2 cellular contexts compared by ENCODE assay signal in genomic region chr7:33128631-33128989, GRCh38.
TF ChIP-seq lines count a peak whose summit lies in the region.

No MANE protein-coding gene starts in this region.

TF ChIP-seq in H1, 55 proteins besides CTCF, POLR2A, EP300 and RAD21:
- TF ChIP-seq TEAD4 (IDR thresholded peaks at IDR 0.05; ENCODE audit: low read depth, low read length), result no peak
- no peak for TF ChIP-seq SAP30 (IDR thresholded peaks at IDR 0.05; ENCODE audit: insufficient read depth, insufficient replicate concordance, low read length)
- TF ChIP-seq SP2 (IDR thresholded peaks at IDR 0.05; ENCODE audit: low read length), result no peak
- no peak for TF ChIP-seq PHF8 (conservative IDR thresholded peaks at IDR 0.05; ENCODE audit: low read depth, low read length)
- TF ChIP-seq HDAC6 (IDR thresholded peaks at IDR 0.05; ENCODE audit: low read depth, low read length), result no peak
- TF ChIP-seq JUN (IDR thresholded peaks at IDR 0.05; ENCODE audit: low read depth, low read length), result no peak
- TF ChIP-seq RNF2 (IDR thresholded peaks at IDR 0.05; ENCODE audit: borderline replicate concordance, low read depth, low read length, missing control alignments, poor library complexity, severe bottlenecking), result no peak
- TF ChIP-seq EGR1 (IDR thresholded peaks at IDR 0.05; ENCODE audit: borderline replicate concordance, low read depth, low read length), result no peak
- TF ChIP-seq, protein P1, sequence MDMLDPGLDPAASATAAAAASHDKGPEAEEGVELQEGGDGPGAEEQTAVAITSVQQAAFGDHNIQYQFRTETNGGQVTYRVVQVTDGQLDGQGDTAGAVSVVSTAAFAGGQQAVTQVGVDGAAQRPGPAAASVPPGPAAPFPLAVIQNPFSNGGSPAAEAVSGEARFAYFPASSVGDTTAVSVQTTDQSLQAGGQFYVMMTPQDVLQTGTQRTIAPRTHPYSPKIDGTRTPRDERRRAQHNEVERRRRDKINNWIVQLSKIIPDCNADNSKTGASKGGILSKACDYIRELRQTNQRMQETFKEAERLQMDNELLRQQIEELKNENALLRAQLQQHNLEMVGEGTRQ (IDR thresholded peaks at IDR 0.05; ENCODE audit: low read length), result no peak
- TF ChIP-seq NRF1 (IDR thresholded peaks at IDR 0.05; ENCODE audit: low read depth, low read length), result no peak
- TF ChIP-seq BCL11A (IDR thresholded peaks at IDR 0.05; ENCODE audit: low read depth in 2 of 2, low read length in 2 of 2), result no peak
- no peak for TF ChIP-seq SRF (IDR thresholded peaks at IDR 0.05; ENCODE audit: low read depth, low read length)
- no peak for TF ChIP-seq SUZ12 (IDR thresholded peaks at IDR 0.05; ENCODE audit: low read length)
- no peak for TF ChIP-seq EZH2 (IDR thresholded peaks at IDR 0.05; ENCODE audit: low read depth, low read length, severe bottlenecking)
- no peak for TF ChIP-seq CBX5 (IDR thresholded peaks at IDR 0.05; ENCODE audit: low read depth, low read length)
- no peak for TF ChIP-seq CHD2 (IDR thresholded peaks at IDR 0.05; ENCODE audit: low read length)

TF ChIP-seq in neural cell, 6 proteins besides CTCF, POLR2A, EP300 and RAD21:
- TF ChIP-seq, protein P2, sequence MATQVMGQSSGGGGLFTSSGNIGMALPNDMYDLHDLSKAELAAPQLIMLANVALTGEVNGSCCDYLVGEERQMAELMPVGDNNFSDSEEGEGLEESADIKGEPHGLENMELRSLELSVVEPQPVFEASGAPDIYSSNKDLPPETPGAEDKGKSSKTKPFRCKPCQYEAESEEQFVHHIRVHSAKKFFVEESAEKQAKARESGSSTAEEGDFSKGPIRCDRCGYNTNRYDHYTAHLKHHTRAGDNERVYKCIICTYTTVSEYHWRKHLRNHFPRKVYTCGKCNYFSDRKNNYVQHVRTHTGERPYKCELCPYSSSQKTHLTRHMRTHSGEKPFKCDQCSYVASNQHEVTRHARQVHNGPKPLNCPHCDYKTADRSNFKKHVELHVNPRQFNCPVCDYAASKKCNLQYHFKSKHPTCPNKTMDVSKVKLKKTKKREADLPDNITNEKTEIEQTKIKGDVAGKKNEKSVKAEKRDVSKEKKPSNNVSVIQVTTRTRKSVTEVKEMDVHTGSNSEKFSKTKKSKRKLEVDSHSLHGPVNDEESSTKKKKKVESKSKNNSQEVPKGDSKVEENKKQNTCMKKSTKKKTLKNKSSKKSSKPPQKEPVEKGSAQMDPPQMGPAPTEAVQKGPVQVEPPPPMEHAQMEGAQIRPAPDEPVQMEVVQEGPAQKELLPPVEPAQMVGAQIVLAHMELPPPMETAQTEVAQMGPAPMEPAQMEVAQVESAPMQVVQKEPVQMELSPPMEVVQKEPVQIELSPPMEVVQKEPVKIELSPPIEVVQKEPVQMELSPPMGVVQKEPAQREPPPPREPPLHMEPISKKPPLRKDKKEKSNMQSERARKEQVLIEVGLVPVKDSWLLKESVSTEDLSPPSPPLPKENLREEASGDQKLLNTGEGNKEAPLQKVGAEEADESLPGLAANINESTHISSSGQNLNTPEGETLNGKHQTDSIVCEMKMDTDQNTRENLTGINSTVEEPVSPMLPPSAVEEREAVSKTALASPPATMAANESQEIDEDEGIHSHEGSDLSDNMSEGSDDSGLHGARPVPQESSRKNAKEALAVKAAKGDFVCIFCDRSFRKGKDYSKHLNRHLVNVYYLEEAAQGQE (IDR thresholded peaks at IDR 0.05; ENCODE audit: borderline replicate concordance), result no peak
- TF ChIP-seq POLR2AphosphoS5 (IDR thresholded peaks at IDR 0.05), result no peak
- no peak for TF ChIP-seq MXI1 (conservative IDR thresholded peaks at IDR 0.05; ENCODE audit: poor library complexity, severe bottlenecking)
- no peak for TF ChIP-seq SMC3 (conservative IDR thresholded peaks at IDR 0.05; ENCODE audit: poor library complexity)
- no peak for TF ChIP-seq EZH2 (IDR thresholded peaks at IDR 0.05; ENCODE audit: borderline replicate concordance, insufficient read depth, low read length, poor library complexity, severe bottlenecking)
